Comparison of ENCODE assay signal across 1 cellular context in genomic region chr4:186699881-186700397, GRCh38.
TF ChIP-seq lines count a peak whose summit lies in the region.

No MANE protein-coding gene starts in this region.

TF ChIP-seq in H1, 55 proteins besides CTCF, POLR2A, EP300 and RAD21:
- TF ChIP-seq TAF7 (optimal IDR thresholded peaks at IDR 0.05; ENCODE audit: borderline replicate concordance, low read depth, low read length) (no peak), CHD2 (IDR thresholded peaks at IDR 0.05; ENCODE audit: low read length) (no peak), POLR2AphosphoS5 (IDR thresholded peaks at IDR 0.05; ENCODE audit: low read depth, low read length) (no peak), RFX5 (IDR thresholded peaks at IDR 0.05; ENCODE audit: borderline replicate concordance, low read depth, low read length) (no peak), ATF3 (IDR thresholded peaks at IDR 0.05; ENCODE audit: insufficient read depth, low read depth, low read length) (no peak), SIX5 (IDR thresholded peaks at IDR 0.05; ENCODE audit: low read depth, low read length) (no peak), CBX5 (IDR thresholded peaks at IDR 0.05; ENCODE audit: low read depth, low read length) (no peak), JUN (IDR thresholded peaks at IDR 0.05; ENCODE audit: low read depth, low read length) (no peak), ZNF274 (IDR thresholded peaks at IDR 0.05; ENCODE audit: borderline replicate concordance, extremely low read depth, low read length) (no peak), CHD7 (IDR thresholded peaks at IDR 0.05; ENCODE audit: insufficient replicate concordance, low read length) (no peak), TCF12 (IDR thresholded peaks at IDR 0.05; ENCODE audit: low read depth, low read length) (no peak), EGR1 (IDR thresholded peaks at IDR 0.05; ENCODE audit: borderline replicate concordance, low read depth, low read length) (no peak), MAFK (IDR thresholded peaks at IDR 0.05; ENCODE audit: low read depth, low read length) (no peak), POU5F1 (IDR thresholded peaks at IDR 0.05; ENCODE audit: low read depth, low read length) (no peak), SP2 (IDR thresholded peaks at IDR 0.05; ENCODE audit: low read length) (no peak), SP1 (IDR thresholded peaks at IDR 0.05; ENCODE audit: low read depth, low read length) (no peak), TBP (IDR thresholded peaks at IDR 0.05; ENCODE audit: low read depth, low read length) (no peak), SIN3A (conservative IDR thresholded peaks at IDR 0.05 in 1 of 2, IDR thresholded peaks at IDR 0.05 in 1 of 2; ENCODE audit: low read depth in 1 of 2, low read length in 2 of 2) (no peak), KDM5A (IDR thresholded peaks at IDR 0.05; ENCODE audit: low read length) (no peak), KDM1A (IDR thresholded peaks at IDR 0.05; ENCODE audit: borderline replicate concordance, low read length) (no peak)
TF ChIP-seq in H1: peak in this region for 0.
